Comparison of ENCODE assay signal across 8 cellular contexts in genomic region chr6:119533603-119534279, GRCh38.
A peak's percentile ranks its signal among the peaks of the same experiment; 100 is the strongest.
DNase-seq lines count a peak whose midpoint lies in the region; ATAC-seq and TF ChIP-seq lines count a peak whose summit lies in the region.

No MANE protein-coding gene starts in this region.

- intact Hi-C loops in natural killer cell (cut with micrococcal nuclease), result no loop called here

- peaks cover 0 to 3% of the 10 kb centered on the region in 2 donors for H3K27me3 Mint-ChIP-seq in natural killer cell (ENCODE audit: low read depth in 2 of 2)

- DNase-seq in AG08396 (ENCODE audit: low spot score) (peak; percentile 45), dedifferentiated amniotic fluid mesenchymal stem cell (ENCODE audit: extremely low spot score) (peak; percentile 65), D341Med (ENCODE audit: low spot score) (no peak), NCI-H345 (lab: John Stamatoyannopoulos, UW) (no peak), natural killer cell (no peak), midbrain (lab: John Stamatoyannopoulos, UW) (no peak)

- H3K4me3 Mint-ChIP-seq in natural killer cell, result no peak overlapping the region

- no peak for TF ChIP-seq CTCF in natural killer cell (IDR thresholded peaks at IDR 0.05)

- no peaks in the 10 kb centered on the region for H3K9me3 Mint-ChIP-seq in natural killer cell

- H3K36me3 Mint-ChIP-seq in natural killer cell, result no peaks in the 10 kb centered on the region

- no peak overlapping the region for H3K27ac Mint-ChIP-seq in natural killer cell

- ATAC-seq in GM18873 (IDR thresholded peaks at IDR 0.05; ENCODE audit: low FRiP score, unreplicated experiment), result peak; percentile 61
- peak; percentile 62 for ATAC-seq in HG03159 (IDR thresholded peaks at IDR 0.05; ENCODE audit: unreplicated experiment)
- no peak for ATAC-seq in natural killer cell

- H3K4me1 Mint-ChIP-seq in natural killer cell, result no peaks in the 10 kb centered on the region

Comparison
In these comparisons a context has a peak if more than half of its experiments do, and no peak if none do; other contexts are left out.
1. DNase-seq: peak in AG08396 (single experiment) and dedifferentiated amniotic fluid mesenchymal stem cell (single experiment); none in D341Med (single experiment), NCI-H345 (single experiment), natural killer cell (single experiment) and midbrain (single experiment).
2. ATAC-seq: peak in GM18873 (single experiment) and HG03159 (single experiment); none in natural killer cell (0 of 3).